Comparison of ENCODE assay signal across 9 cellular contexts in genomic region chr7:1059200-1060091, GRCh38. TPM values are rescaled to one million over a fixed set of nuclear protein-coding genes. Genes with fewer than 3 reads are reported as not detected.
A peak's percentile ranks its signal among the peaks of the same experiment; 100 is the strongest.
DNase-seq lines count a peak whose midpoint lies in the region; FAIRE-seq and TF ChIP-seq lines count a peak whose summit lies in the region.
"Had no signal": no experiment of that assay in that cellular context is flagged by ENCODE, and none has a peak within 500 bp of the region (broad histone marks: within the 10 kb centered on the region; RNA-seq: fewer than 3 reads in every experiment).

No MANE protein-coding gene starts in this region.

- peaks cover 68% of the 10 kb centered on the region for H4K20me1 ChIP-seq in astrocyte (ENCODE audit: insufficient read depth, low read length)

- H3K9me3 Mint-ChIP-seq in astrocyte (ENCODE audit: unreplicated experiment): no peaks in the 10 kb centered on the region

- H3K4me1 ChIP-seq in astrocyte (ENCODE audit: insufficient read depth, low read length): no peaks in the 10 kb centered on the region

- peak overlapping the region; percentile 40 for H3K4me2 ChIP-seq in astrocyte (ENCODE audit: low read length)

- H3K4me1 Mint-ChIP-seq in astrocyte (ENCODE audit: low read depth, unreplicated experiment): peaks cover 3% of the 10 kb centered on the region

- no peaks in the 10 kb centered on the region for H3K27me3 Mint-ChIP-seq in astrocyte (ENCODE audit: low read depth, unreplicated experiment)

- no peaks in the 10 kb centered on the region for H3K9me3 ChIP-seq in astrocyte (ENCODE audit: insufficient read depth, low read depth, low read length)

- FAIRE-seq in astrocyte (lab: Jason Lieb, UNC): no peak

- H3K36me3 Mint-ChIP-seq in astrocyte (ENCODE audit: low read depth, unreplicated experiment): peaks cover 6% of the 10 kb centered on the region

- H3K36me3 ChIP-seq in H7 (replicated peaks; ENCODE audit: control insufficient read depth, insufficient read depth, low read length) (no peaks in the 10 kb centered on the region; the same call in 1 of the 2 replicates), astrocyte (ENCODE audit: insufficient read depth, low read length) (no peaks in the 10 kb centered on the region)

- H3K4me3 ChIP-seq in H7 (ENCODE audit: insufficient read depth, low read depth, low read length) (peak overlapping the region; percentile 15; the same call in 1 of the 2 replicates), astrocyte (ENCODE audit: insufficient read depth, low read depth, low read length) (no peak overlapping the region)

- no peak overlapping the region for H2AFZ ChIP-seq in astrocyte (ENCODE audit: low read depth, low read length)

- H3K27ac Mint-ChIP-seq in astrocyte (ENCODE audit: unreplicated experiment): no peak overlapping the region

- no peak overlapping the region for H3K27ac ChIP-seq in astrocyte (ENCODE audit: low read depth, low read length)
- no peak overlapping the region for H3K27ac ChIP-seq in caudate nucleus (ENCODE audit: low read depth, low read length)

- no peaks in the 10 kb centered on the region for H3K27me3 ChIP-seq in H7 (ENCODE audit: control insufficient read depth, insufficient read depth, low read length)
- H3K27me3 ChIP-seq in astrocyte (ENCODE audit: insufficient read depth, low read length): no peaks in the 10 kb centered on the region

- no peak overlapping the region for H3K9ac ChIP-seq in astrocyte (ENCODE audit: low read length)

- H3K79me2 ChIP-seq in astrocyte (ENCODE audit: insufficient read depth, low read length): no peaks in the 10 kb centered on the region

- H3K4me3 Mint-ChIP-seq in astrocyte (ENCODE audit: unreplicated experiment): peak overlapping the region; percentile 66

- TF ChIP-seq CTCF in astrocyte (IDR thresholded peaks at IDR 0.05; ENCODE audit: insufficient read depth, low read depth, low read length): no peak

- peak; percentile 59 for DNase-seq in 8988T
- DNase-seq in H7: peak; percentile 98
- no peak for DNase-seq in astrocyte (ENCODE audit: low read depth)
- DNase-seq in islet precursor cell: peak; percentile 97
- no peak for DNase-seq in NCI-H146 (lab: John Stamatoyannopoulos, UW)
- no peak for DNase-seq in caudate nucleus (lab: John Stamatoyannopoulos, UW)
- no peak for DNase-seq in occipital lobe (lab: John Stamatoyannopoulos, UW)
- DNase-seq in NCI-H1417 (lab: John Stamatoyannopoulos, UW): no peak
- DNase-seq: NCI-H524 treated with DMSO at 0.1 percent for 48 hours had no signal

RNA-seq across cellular contexts. Expression of gene GPR146, which starts 15.1 kb away (rescaled TPM):
- 0.07 and 0.87 TPM in 2 replicates for total RNA-seq in H7 (2014; rRNA removed; shearing (Covaris generic))
- total RNA-seq in astrocyte (1.7 and 3.4 TPM in 2 replicates), occipital lobe (6.7 TPM)

RNA-seq across cellular contexts. Expression of gene GPER1, which starts 28.5 kb away (rescaled TPM):
- 0.14 and 0.63 TPM in 2 replicates for total RNA-seq in H7 (2014; rRNA removed; shearing (Covaris generic))
- total RNA-seq in astrocyte (13.7 and 17.4 TPM in 2 replicates), occipital lobe (1.1 TPM)

Comparison
In these comparisons a context has a peak if more than half of its experiments do, and no peak if none do; other contexts are left out.
1. DNase-seq: peak in 8988T (single experiment), H7 (single experiment) and islet precursor cell (single experiment); none in astrocyte (single experiment), NCI-H146 (single experiment), caudate nucleus (0 of 61), occipital lobe (single experiment) and NCI-H1417 (0 of 3).